In genomic region chr5:98470747-98471146, GRCh38 we compare ENCODE assay signal across 16 cellular contexts.
"Had no signal": no experiment of that assay in that cellular context is flagged by ENCODE, and none has a peak within 500 bp of the region (broad histone marks: within the 10 kb centered on the region; RNA-seq: fewer than 3 reads in every experiment).

No MANE protein-coding gene starts in this region.

- H3K36me3 ChIP-seq: esophagus muscularis mucosa, gastroesophageal sphincter, left lung, lower lobe of right lung, pancreas had no signal

- H3K27ac ChIP-seq: epithelial cell of prostate, esophagus muscularis mucosa, gastroesophageal sphincter, left lung, lower lobe of right lung, pancreas had no signal

- H3K4me2 ChIP-seq: smooth muscle cell had no signal

- ATAC-seq: effector memory CD8-positive, alpha-beta T cell; gastroesophageal sphincter; left lung; lower lobe of right lung; pancreas; right cardiac atrium had no signal

- H3K4me3 ChIP-seq: esophagus muscularis mucosa, gastroesophageal sphincter, left lung, lower lobe of right lung, pancreas, smooth muscle cell had no signal

- H3K9me3 ChIP-seq: esophagus muscularis mucosa, gastroesophageal sphincter, left lung, lower lobe of right lung, pancreas had no signal

- H3K27me3 ChIP-seq: esophagus muscularis mucosa, gastroesophageal sphincter, left lung, pancreas had no signal

- DNase-seq: effector memory CD8-positive, alpha-beta T cell; glutamatergic neuron; islet precursor cell; left lung; lower lobe of right lung; naive B cell; occipital lobe; pancreas; right cardiac atrium; stimulated activated CD4-positive, alpha-beta T cell treated with anti-CD3 and anti-CD28 coated beads, Interleukin-2, amount 100 ng/mL, for 48 hours; stimulated activated naive CD4-positive, alpha-beta T cell treated with Interleukin-2 at 50 U/mL for 16 hours; trophoblast cell had no signal

- H3K4me1 ChIP-seq: esophagus muscularis mucosa, gastroesophageal sphincter, left lung, lower lobe of right lung, pancreas had no signal
